ENCODE assay signal across 31 cellular contexts in genomic region chr2:210961249-210961648, GRCh38.
A peak's percentile ranks its signal among the peaks of the same experiment; 100 is the strongest.
DNase-seq lines count a peak whose midpoint lies in the region; ATAC-seq and TF ChIP-seq lines count a peak whose summit lies in the region.
"Had no signal": no experiment of that assay in that cellular context is flagged by ENCODE, and none has a peak within 500 bp of the region (broad histone marks: within the 10 kb centered on the region; RNA-seq: fewer than 3 reads in every experiment).

No MANE protein-coding gene starts in this region.

- H3K27me3 ChIP-seq in KMS-11 (ENCODE audit: insufficient read depth, low read depth) (no peaks in the 10 kb centered on the region), brain microvascular endothelial cell (replicated peaks) (no peaks in the 10 kb centered on the region)
- H3K27me3 ChIP-seq in CD4-positive, alpha-beta T cell (ENCODE audit: control insufficient read depth, insufficient read depth, low read length), result no peaks in the 10 kb centered on the region
- no peaks in the 10 kb centered on the region for H3K27me3 ChIP-seq in effector memory CD4-positive, alpha-beta T cell (replicated peaks; ENCODE audit: control insufficient read depth, insufficient read depth, low read length, poor library complexity, severe bottlenecking)
- H3K27me3 ChIP-seq: ascending aorta, BE2C, esophagus muscularis mucosa, hepatocyte, ovary, SJSA1, transverse colon had no signal

- peak overlapping the region; percentile 12 for H3K4me3 ChIP-seq in KMS-11 (IDR thresholded peaks at IDR 0.05; ENCODE audit: insufficient read depth, low read depth, low read length)
- H3K4me3 ChIP-seq in brain microvascular endothelial cell (ENCODE audit: low read depth, low read length), result no peak overlapping the region
- H3K4me3 ChIP-seq in effector memory CD4-positive, alpha-beta T cell (ENCODE audit: insufficient read depth, low read depth, low read length, poor library complexity, severe bottlenecking), result no peak overlapping the region
- H3K4me3 ChIP-seq: ascending aorta, esophagus muscularis mucosa, HAP-1, hepatocyte, ovary, SJSA1, transverse colon had no signal

- H3K4me3 Mint-ChIP-seq in CD4-positive, alpha-beta T cell, result no peak overlapping the region
- H3K4me3 Mint-ChIP-seq: activated CD4-positive, alpha-beta memory T cell treated with anti-CD3 and anti-CD28 coated beads, Interleukin-2, amount 10 ng/mL, durations not matched to agents 7 days and 5 days; activated naive CD8-positive, alpha-beta T cell; naive thymus-derived CD4-positive, alpha-beta T cell; T-helper 1 cell treated with Interleukin-12 subunit alpha and Interleukin-12 subunit beta and Interleukin-4 antibody, amounts not matched to agents 30 μg/mL and 1 μg/mL, for 36 hours had no signal

- H4K20me1 ChIP-seq in KMS-11 (ENCODE audit: insufficient read depth), result no peaks in the 10 kb centered on the region

- CTCF ChIA-PET in CD4-positive, alpha-beta T cell (lab: Charles Lee), result no interaction called here

- peak; percentile 32 for DNase-seq in ACHN
- peak; percentile 5 for DNase-seq in brain microvascular endothelial cell
- peak; percentile 87 for DNase-seq in kidney tubule cell (ENCODE audit: low spot score)
- no peak for DNase-seq in hippocampal formation (lab: John Stamatoyannopoulos, UW)
- DNase-seq in activated gamma-delta T cell (lab: John Stamatoyannopoulos, UW), result no peak
- DNase-seq in CD4-positive, alpha-beta T cell, result no peak
- no peak for DNase-seq in effector memory CD4-positive, alpha-beta T cell
- DNase-seq: activated CD4-positive, alpha-beta memory T cell treated with anti-CD3 and anti-CD28 coated beads, Interleukin-2, amount 10 ng/mL, durations not matched to agents 7 days and 5 days; activated CD4-positive, alpha-beta T cell treated with anti-CD3 and anti-CD28 coated beads for 1 hour; BE2C; DMS53; effector CD4-positive, alpha-beta T cell; GDM1; KG1; left ventricle myocardium superior; midbrain; naive thymus-derived CD4-positive, alpha-beta T cell; NCI-H2081 treated with DMSO at 0.1 percent for 48 hours; NCI-H748 treated with DMSO at 0.1 percent for 48 hours; ovary; retina; stimulated activated CD4-positive, alpha-beta T cell treated with anti-CD3 and anti-CD28 coated beads, Interleukin-2, amount 100 ng/mL, for 24 hours; transverse colon had no signal

- no peaks in the 10 kb centered on the region for H3K79me2 ChIP-seq in KMS-11 (ENCODE audit: insufficient read depth, low read depth)
- H3K79me2 ChIP-seq: hepatocyte had no signal

- H2AFZ ChIP-seq in KMS-11 (ENCODE audit: low read depth), result no peak overlapping the region
- H2AFZ ChIP-seq: hepatocyte had no signal

- intact Hi-C loops in CD4-positive, alpha-beta T cell (cut with DNase I, micrococcal nuclease), result no loop called here

- H3K4me1 ChIP-seq in KMS-11 (ENCODE audit: low read depth, poor library complexity, severe bottlenecking), result peaks cover 22% of the 10 kb centered on the region
- H3K4me1 ChIP-seq in effector memory CD4-positive, alpha-beta T cell (ENCODE audit: control insufficient read depth, insufficient read depth, low read length, poor library complexity, severe bottlenecking), result no peaks in the 10 kb centered on the region
- H3K4me1 ChIP-seq: ascending aorta, BE2C, esophagus muscularis mucosa, HAP-1, SJSA1, transverse colon had no signal

- no peaks in the 10 kb centered on the region for H3K4me1 Mint-ChIP-seq in CD4-positive, alpha-beta T cell (ENCODE audit: low read depth)
- H3K4me1 Mint-ChIP-seq: activated CD4-positive, alpha-beta memory T cell treated with anti-CD3 and anti-CD28 coated beads, Interleukin-2, amount 10 ng/mL, durations not matched to agents 7 days and 5 days; naive thymus-derived CD4-positive, alpha-beta T cell had no signal

- H3K9ac ChIP-seq in KMS-11, result no peak overlapping the region

- in situ Hi-C loops in ACHN (cut with HindIII; ENCODE audit: low pct_ligation_motif_present, low pct_unique_long_range_greater_than_20kb, low sequenced_read_pairs) (no loop called here), brain microvascular endothelial cell (cut with HindIII; ENCODE audit: low pct_ligation_motif_present, low sequenced_read_pairs) (no loop called here)

- no peak for ATAC-seq in CD4-positive, alpha-beta T cell (ENCODE audit: poor library complexity)
- ATAC-seq: left ventricle myocardium superior; naive thymus-derived CD4-positive, alpha-beta T cell had no signal

- H3K27ac Mint-ChIP-seq in CD4-positive, alpha-beta T cell, result no peak overlapping the region
- H3K27ac Mint-ChIP-seq: activated CD4-positive, alpha-beta memory T cell treated with anti-CD3 and anti-CD28 coated beads, Interleukin-2, amount 10 ng/mL, durations not matched to agents 7 days and 5 days; activated naive CD8-positive, alpha-beta T cell; naive thymus-derived CD4-positive, alpha-beta T cell; T-helper 1 cell treated with Interleukin-12 subunit alpha and Interleukin-12 subunit beta and Interleukin-4 antibody, amounts not matched to agents 30 μg/mL and 1 μg/mL, for 36 hours had no signal

- H3K36me3 Mint-ChIP-seq in CD4-positive, alpha-beta T cell (ENCODE audit: low read depth), result no peaks in the 10 kb centered on the region
- H3K36me3 Mint-ChIP-seq: activated naive CD8-positive, alpha-beta T cell; naive thymus-derived CD4-positive, alpha-beta T cell had no signal

- H3K27me3 Mint-ChIP-seq in CD4-positive, alpha-beta T cell, result no peaks in the 10 kb centered on the region
- H3K27me3 Mint-ChIP-seq: activated CD4-positive, alpha-beta memory T cell treated with anti-CD3 and anti-CD28 coated beads, Interleukin-2, amount 10 ng/mL, durations not matched to agents 7 days and 5 days; activated naive CD8-positive, alpha-beta T cell; naive thymus-derived CD4-positive, alpha-beta T cell had no signal

- H3K27ac ChIP-seq in KMS-11 (no peak overlapping the region), brain microvascular endothelial cell (no peak overlapping the region)
- no peak overlapping the region for H3K27ac ChIP-seq in CD4-positive, alpha-beta T cell (ENCODE audit: low read depth, low read length)
- no peak overlapping the region for H3K27ac ChIP-seq in effector memory CD4-positive, alpha-beta T cell (ENCODE audit: insufficient read depth, low read length, poor library complexity, severe bottlenecking)
- H3K27ac ChIP-seq: ascending aorta, esophagus muscularis mucosa, hepatocyte, ovary, SJSA1, transverse colon had no signal

- no peaks in the 10 kb centered on the region for H3K9me3 Mint-ChIP-seq in CD4-positive, alpha-beta T cell
- H3K9me3 Mint-ChIP-seq: activated CD4-positive, alpha-beta memory T cell treated with anti-CD3 and anti-CD28 coated beads, Interleukin-2, amount 10 ng/mL, durations not matched to agents 7 days and 5 days; T-helper 1 cell treated with Interleukin-12 subunit alpha and Interleukin-12 subunit beta and Interleukin-4 antibody, amounts not matched to agents 30 μg/mL and 1 μg/mL, for 36 hours had no signal

- H3K4me2 ChIP-seq in KMS-11, result peak overlapping the region; percentile 30; the same call in 1 of the 2 replicates
- H3K4me2 ChIP-seq: hepatocyte had no signal

- POLR2A ChIA-PET in CD4-positive, alpha-beta T cell (lab: Charles Lee), result no interaction called here

- no peak for TF ChIP-seq CTCF in KMS-11 (conservative IDR thresholded peaks at IDR 0.05; ENCODE audit: low read depth, low read length)
- TF ChIP-seq CTCF in brain microvascular endothelial cell (IDR thresholded peaks at IDR 0.05; ENCODE audit: low read depth, low read length, missing control alignments), result no peak
- TF ChIP-seq CTCF in CD4-positive, alpha-beta T cell (IDR thresholded peaks at IDR 0.05), result no peak

- H3K36me3 ChIP-seq in KMS-11 (ENCODE audit: insufficient read depth), result no peaks in the 10 kb centered on the region
- no peaks in the 10 kb centered on the region for H3K36me3 ChIP-seq in brain microvascular endothelial cell (replicated peaks)
- no peaks in the 10 kb centered on the region for H3K36me3 ChIP-seq in effector memory CD4-positive, alpha-beta T cell (ENCODE audit: control insufficient read depth, insufficient read depth, low read length)
- H3K36me3 ChIP-seq: ascending aorta, BE2C, esophagus muscularis mucosa, HAP-1, ovary, SJSA1, transverse colon had no signal

- no peaks in the 10 kb centered on the region for H3K9me3 ChIP-seq in CD4-positive, alpha-beta T cell (ENCODE audit: control insufficient read depth, low read length)
- no peaks in the 10 kb centered on the region for H3K9me3 ChIP-seq in effector memory CD4-positive, alpha-beta T cell (ENCODE audit: control insufficient read depth, low read length)
- H3K9me3 ChIP-seq: ascending aorta, BE2C, esophagus muscularis mucosa, HAP-1, ovary, SJSA1, transverse colon had no signal

Comparison
In these comparisons a context has a peak if more than half of its experiments do, and no peak if none do; other contexts are left out.
1. DNase-seq: peak in ACHN (single experiment), brain microvascular endothelial cell (single experiment) and kidney tubule cell (single experiment); none in hippocampal formation (0 of 2), activated gamma-delta T cell (single experiment), CD4-positive, alpha-beta T cell (0 of 10) and effector memory CD4-positive, alpha-beta T cell (0 of 3).